18 cellular contexts compared by ENCODE assay signal in the genomic region with DNA sequence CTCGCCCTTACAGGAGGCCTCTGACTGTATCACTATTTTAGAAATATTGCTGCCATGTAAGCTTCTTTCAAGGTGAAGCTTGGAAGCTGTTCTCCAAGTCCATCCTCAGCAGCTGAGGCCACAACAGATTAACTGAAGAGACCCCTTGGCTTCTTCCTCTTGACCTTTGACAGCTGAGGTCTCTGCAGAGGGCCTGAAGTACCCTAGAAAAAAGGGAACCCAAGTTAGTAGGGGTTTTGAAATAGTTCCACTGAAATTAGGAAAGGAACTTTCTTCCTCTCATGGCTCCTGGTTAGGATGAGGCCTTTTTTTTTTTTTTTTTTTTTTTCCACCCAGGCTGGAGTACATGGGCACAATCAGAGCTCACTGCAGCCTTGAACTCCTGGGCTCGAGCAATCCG.
"Had no signal": no experiment of that assay in that cellular context is flagged by ENCODE, and none has a peak within 500 bp of the region (broad histone marks: within the 10 kb centered on the region; RNA-seq: fewer than 3 reads in every experiment).

No MANE protein-coding gene starts in this region.

- H3K27ac Mint-ChIP-seq: nephron; stimulated activated memory B cell treated with anti-CD40 and anti-IgM and Interleukin-4, amounts not matched to agents 10 μg/mL and 1 μg/mL and 100 μg/mL, for 72 hours; stimulated activated naive CD8-positive, alpha-beta T cell treated with anti-CD3 and anti-CD28 coated beads, Interleukin-15, Interleukin-2, amounts not matched to agents 100 ng/mL and 50 ng/mL, for 24 hours had no signal

- H3K9me3 Mint-ChIP-seq: naive B cell; nephron; stimulated activated memory B cell treated with anti-CD40 and anti-IgM and Interleukin-4, amounts not matched to agents 10 μg/mL and 1 μg/mL and 100 μg/mL, for 72 hours; stimulated activated naive CD8-positive, alpha-beta T cell treated with anti-CD3 and anti-CD28 coated beads, Interleukin-15, Interleukin-2, amounts not matched to agents 100 ng/mL and 50 ng/mL, for 24 hours had no signal

- ATAC-seq: esophagus mucosa; gastrocnemius medialis; heart right ventricle; psoas muscle; stimulated activated memory B cell treated with anti-CD40 and anti-IgM and Interleukin-4, amounts not matched to agents 10 μg/mL and 1 μg/mL and 100 μg/mL, for 72 hours had no signal

- H3K4me1 Mint-ChIP-seq: nephron; stimulated activated memory B cell treated with anti-CD40 and anti-IgM and Interleukin-4, amounts not matched to agents 10 μg/mL and 1 μg/mL and 100 μg/mL, for 72 hours had no signal

- H3K27me3 Mint-ChIP-seq: naive B cell; stimulated activated memory B cell treated with anti-CD40 and anti-IgM and Interleukin-4, amounts not matched to agents 10 μg/mL and 1 μg/mL and 100 μg/mL, for 72 hours; stimulated activated naive CD8-positive, alpha-beta T cell treated with anti-CD3 and anti-CD28 coated beads, Interleukin-15, Interleukin-2, amounts not matched to agents 100 ng/mL and 50 ng/mL, for 24 hours had no signal

- H3K4me3 ChIP-seq: gastrocnemius medialis, heart right ventricle, psoas muscle, right lobe of liver, thoracic aorta, transverse colon had no signal

- DNase-seq: cortex of kidney; effector memory CD4-positive, alpha-beta T cell; gastrocnemius medialis; heart right ventricle; hypothalamus; kidney glomerular epithelial cell; mesendoderm; naive B cell; psoas muscle; retina; right lobe of liver; stimulated activated CD4-positive, alpha-beta T cell treated with anti-CD3 and anti-CD28 coated beads, Interleukin-4, amount 100 ng/mL, for 1 hour; transverse colon had no signal

- H3K4me3 Mint-ChIP-seq: naive B cell; nephron; stimulated activated memory B cell treated with anti-CD40 and anti-IgM and Interleukin-4, amounts not matched to agents 10 μg/mL and 1 μg/mL and 100 μg/mL, for 72 hours; stimulated activated naive CD8-positive, alpha-beta T cell treated with anti-CD3 and anti-CD28 coated beads, Interleukin-15, Interleukin-2, amounts not matched to agents 100 ng/mL and 50 ng/mL, for 24 hours had no signal
